13 cellular contexts compared by ENCODE assay signal in genomic region chr12:132030367-132031038, GRCh38.
DNase-seq lines count a peak whose midpoint lies in the region; TF ChIP-seq lines count a peak whose summit lies in the region.
"Had no signal": no experiment of that assay in that cellular context is flagged by ENCODE, and none has a peak within 500 bp of the region (broad histone marks: within the 10 kb centered on the region; RNA-seq: fewer than 3 reads in every experiment).

No MANE protein-coding gene starts in this region.

- H3K4me3 ChIP-seq in fibroblast of villous mesenchyme (ENCODE audit: low read depth, low read length): no peak overlapping the region
- H3K4me3 ChIP-seq: BLaER1 had no signal

- peak; percentile 76 for DNase-seq in ELR (ENCODE audit: low read depth)
- peak; percentile 70 for DNase-seq in amniotic epithelial cell (ENCODE audit: low read depth)
- DNase-seq in fibroblast of villous mesenchyme (ENCODE audit: low read depth): peak; percentile 55
- DNase-seq in nucleus accumbens (lab: John Stamatoyannopoulos, UW): peak in 52 of 56 donors; percentile 7 to 86 (median 58)
- DNase-seq in stimulated activated CD4-positive, alpha-beta T cell treated with anti-CD3 and anti-CD28 coated beads, Interleukin-2, amount 100 ng/mL, for 48 hours: no peak
- DNase-seq in COR-L47 (lab: John Stamatoyannopoulos, UW): no peak
- DNase-seq in NCI-H1417 treated with DMSO at 0.1 percent for 48 hours (lab: John Stamatoyannopoulos, UW): no peak
- DNase-seq in Kasumi-1 (lab: John Stamatoyannopoulos, UW): no peak
- DNase-seq: activated CD4-positive, CD25-positive, alpha-beta regulatory T cell treated with anti-CD3 and anti-CD28 coated beads, Interleukin-2, amount 50 U/mL, for 72 hours; activated naive CD4-positive, alpha-beta T cell; naive B cell; NCI-H510A had no signal

- no peak for TF ChIP-seq CTCF in fibroblast of villous mesenchyme (IDR thresholded peaks at IDR 0.05; ENCODE audit: insufficient read depth, low read depth, low read length)

Comparison
In these comparisons a context has a peak if more than half of its experiments do, and no peak if none do; other contexts are left out.
1. DNase-seq: peak in ELR (single experiment), amniotic epithelial cell (single experiment), fibroblast of villous mesenchyme (single experiment) and nucleus accumbens (52 of 56); none in stimulated activated CD4-positive, alpha-beta T cell treated with anti-CD3 and anti-CD28 coated beads, Interleukin-2, amount 100 ng/mL, for 48 hours (0 of 2), COR-L47 (single experiment), NCI-H1417 treated with DMSO at 0.1 percent for 48 hours (single experiment) and Kasumi-1 (0 of 2).